ENCODE assay signal across 8 cellular contexts in genomic region chr13:41058229-41059070, GRCh38. TPM values are rescaled to one million over a fixed set of nuclear protein-coding genes. Genes with fewer than 3 reads are reported as not detected.
DNase-seq lines count a peak whose midpoint lies in the region; ATAC-seq and TF ChIP-seq lines count a peak whose summit lies in the region.

No MANE protein-coding gene starts in this region.

- H3K27ac ChIP-seq in DOHH2 (ENCODE audit: low read depth, low read length) (peak overlapping the region; percentile 79), RWPE2 (ENCODE audit: poor library complexity, severe bottlenecking) (peak overlapping the region; percentile 87), esophagus squamous epithelium (peak overlapping the region; percentile 24 to 98 (median 96))

- ATAC-seq in RWPE2 (ENCODE audit: low read depth) (no peak), sciatic nerve (no peak)

- no peaks in the 10 kb centered on the region for H3K27me3 ChIP-seq in DOHH2 (ENCODE audit: control insufficient read depth, low read length)
- H3K27me3 ChIP-seq in RWPE2 (ENCODE audit: insufficient read depth, poor library complexity, severe bottlenecking): no peaks in the 10 kb centered on the region
- no peaks in the 10 kb centered on the region for H3K27me3 ChIP-seq in esophagus squamous epithelium

- no peaks in the 10 kb centered on the region for H3K9me2 ChIP-seq in DOHH2 (replicated peaks; ENCODE audit: control insufficient read depth, low read length)

- H3K36me3 Mint-ChIP-seq in progenitor cell of endocrine pancreas (ENCODE audit: insufficient read depth): peaks cover 4% of the 10 kb centered on the region

- peaks cover 58% of the 10 kb centered on the region for H3K4me1 Mint-ChIP-seq in progenitor cell of endocrine pancreas (ENCODE audit: low read depth)

- WGBS in esophagus squamous epithelium, 2 donors: 67 to 69% methylated on average over 14 to 18 of the region's 18 CpGs

- H3K36me3 ChIP-seq in DOHH2 (ENCODE audit: control insufficient read depth, low read length) (peaks cover 6% of the 10 kb centered on the region), RWPE2 (ENCODE audit: low read depth) (peaks cover 8% of the 10 kb centered on the region), esophagus squamous epithelium (no peaks in the 10 kb centered on the region)

- no peak for DNase-seq in RWPE2 (ENCODE audit: low spot score)
- no peak for DNase-seq in esophagus squamous epithelium (lab: John Stamatoyannopoulos, UW)
- DNase-seq in progenitor cell of endocrine pancreas (ENCODE audit: low spot score, unreplicated experiment): no peak
- no peak for DNase-seq in HuH-7.5 (ENCODE audit: low spot score)
- DNase-seq in globus pallidus (ENCODE audit: low spot score): no peak
- DNase-seq in sciatic nerve (ENCODE audit: low spot score): no peak
- no peak for DNase-seq in mucosa of gallbladder (ENCODE audit: low spot score)

- H3K4me1 ChIP-seq in DOHH2 (ENCODE audit: control insufficient read depth, low read length) (peaks cover 72% of the 10 kb centered on the region), RWPE2 (ENCODE audit: insufficient read depth, poor library complexity, severe bottlenecking) (peaks cover 37% of the 10 kb centered on the region), esophagus squamous epithelium (peaks cover 23 to 75% (median 40%) of the 10 kb centered on the region in 3 donors)

- 0 out of 2 replicates have a peak, but pooled peaks cover 3% of the 10 kb centered on the region for H3F3A ChIP-seq in DOHH2 (ENCODE audit: control insufficient read depth, insufficient read depth)

- TF ChIP-seq CTCF in DOHH2 (IDR thresholded peaks at IDR 0.05; ENCODE audit: low read depth, low read length, poor library complexity, severe bottlenecking) (no peak), RWPE2 (IDR thresholded peaks at IDR 0.05; ENCODE audit: poor library complexity, severe bottlenecking) (no peak), esophagus squamous epithelium (IDR thresholded peaks at IDR 0.05) (no peak), progenitor cell of endocrine pancreas (IDR thresholded peaks at IDR 0.05; ENCODE audit: unreplicated experiment) (no peak)

- H3K4me2 ChIP-seq in DOHH2 (ENCODE audit: low read length): peak overlapping the region; percentile 83

- intact Hi-C loops in esophagus squamous epithelium (cut with DNase I) (no loop called here), sciatic nerve (cut with DNase I) (no loop called here)

- H3K79me2 ChIP-seq in DOHH2 (ENCODE audit: control insufficient read depth, low read length): peaks cover 97% of the 10 kb centered on the region

- H3K4me3 ChIP-seq in DOHH2 (ENCODE audit: low read length): peak overlapping the region; percentile 91
- H3K4me3 ChIP-seq in RWPE2 (ENCODE audit: severe bottlenecking): peak overlapping the region; percentile 71
- peak overlapping the region; percentile 1 to 90 (median 75) for H3K4me3 ChIP-seq in esophagus squamous epithelium

- no peaks in the 10 kb centered on the region for H3K27me3 Mint-ChIP-seq in progenitor cell of endocrine pancreas

- H3K9me3 ChIP-seq in DOHH2 (ENCODE audit: control insufficient read depth, insufficient read depth, low read length) (no peaks in the 10 kb centered on the region), RWPE2 (ENCODE audit: severe bottlenecking) (no peaks in the 10 kb centered on the region), esophagus squamous epithelium (no peaks in the 10 kb centered on the region)

- H4K20me1 ChIP-seq in DOHH2 (ENCODE audit: control insufficient read depth, insufficient read depth, low read depth, low read length): no peaks in the 10 kb centered on the region

- TF ChIP-seq POLR2A in esophagus squamous epithelium (IDR thresholded peaks at IDR 0.05): no peak

- peak overlapping the region; percentile 99 for H3K4me3 Mint-ChIP-seq in progenitor cell of endocrine pancreas (ENCODE audit: low read depth)

- peak overlapping the region; percentile 100 for H3K27ac Mint-ChIP-seq in progenitor cell of endocrine pancreas

- H3K9me3 Mint-ChIP-seq in progenitor cell of endocrine pancreas (ENCODE audit: low read depth): no peaks in the 10 kb centered on the region

RNA-seq across cellular contexts. Expression of gene WBP4, which starts 2.9 kb away (rescaled TPM):
- total RNA-seq in esophagus squamous epithelium: 10 to 100 TPM in 1 of 4 donors, 1 to 10 TPM in 3; 6.1 to 12.6 (median 7.1) TPM
- 11.0 and 12.1 TPM in 2 replicates for total RNA-seq in progenitor cell of endocrine pancreas
- 17.1 TPM for total RNA-seq in sciatic nerve
- 9.5 TPM for total RNA-seq in mucosa of gallbladder

RNA-seq across cellular contexts. Expression of gene ELF1, which starts 39.3 kb away (rescaled TPM):
- total RNA-seq in esophagus squamous epithelium: 10 to 100 TPM; 61.9 to 84.5 (median 71.5) TPM
- 87.7 and 89.7 TPM in 2 replicates for total RNA-seq in progenitor cell of endocrine pancreas
- total RNA-seq in sciatic nerve: 61.7 TPM
- 121 TPM for total RNA-seq in mucosa of gallbladder
